Comparison of ENCODE assay signal across 16 cellular contexts in genomic region chr2:112686348-112687217, GRCh38. TPM values are rescaled to one million over a fixed set of nuclear protein-coding genes. Genes with fewer than 3 reads are reported as not detected.
A peak's percentile ranks its signal among the peaks of the same experiment; 100 is the strongest.
DNase-seq lines count a peak whose midpoint lies in the region; FAIRE-seq and TF ChIP-seq lines count a peak whose summit lies in the region.
"Had no signal": no experiment of that assay in that cellular context is flagged by ENCODE, and none has a peak within 500 bp of the region (broad histone marks: within the 10 kb centered on the region; RNA-seq: fewer than 3 reads in every experiment).

No MANE protein-coding gene starts in this region.

- H3K27ac Mint-ChIP-seq in neural progenitor cell, result no peak overlapping the region
- H3K27ac Mint-ChIP-seq: nephron progenitor cell had no signal

- H3F3A ChIP-seq in neural progenitor cell (ENCODE audit: low read depth), result no peaks in the 10 kb centered on the region

- H3K36me3 ChIP-seq in neural progenitor cell (no peaks in the 10 kb centered on the region), WERI-Rb-1 (no peaks in the 10 kb centered on the region)
- H3K36me3 ChIP-seq: lower lobe of right lung, transverse colon had no signal

- no peaks in the 10 kb centered on the region for H4K20me1 ChIP-seq in neural progenitor cell (ENCODE audit: low read depth)

- H3K27ac ChIP-seq in neural progenitor cell, result no peak overlapping the region
- no peak overlapping the region for H3K27ac ChIP-seq in WERI-Rb-1
- H3K27ac ChIP-seq: C4-2B, lower lobe of right lung, transverse colon had no signal

- H3K4me2 ChIP-seq in neural progenitor cell, result no peak overlapping the region
- H3K4me2 ChIP-seq: SK-N-SH had no signal

- DNase-seq in GM18507 (ENCODE audit: extremely low spot score, insufficient read length, low read depth) (no peak), HUDEP-2 (lab: John Stamatoyannopoulos, UW; ENCODE audit: unreplicated experiment in 76 of 76) (peak in 74 of 76 experiments; percentile 20 to 89 (median 71)), UCSD-AML1 (lab: John Stamatoyannopoulos, UW; ENCODE audit: unreplicated experiment) (peak; percentile 48), neural progenitor cell (ENCODE audit: low spot score) (no peak), NCI-H774 (lab: John Stamatoyannopoulos, UW) (no peak), WERI-Rb-1 (no peak), T-helper 9 cell (no peak), SW 1271 (lab: John Stamatoyannopoulos, UW) (no peak)
- DNase-seq: activated CD4-positive, CD25-positive, alpha-beta regulatory T cell; activated naive CD4-positive, alpha-beta T cell treated with anti-CD3 and anti-CD28 coated beads, Interleukin-2, amount 50 U/mL, for 16 hours; lower lobe of right lung; nephron progenitor cell; SK-N-SH; transverse colon had no signal

- TF ChIP-seq CTCF in neural progenitor cell (IDR thresholded peaks at IDR 0.05) (no peak), WERI-Rb-1 (IDR thresholded peaks at IDR 0.05; ENCODE audit: low read depth, low read length) (no peak)

- no peaks in the 10 kb centered on the region for H3K4me1 ChIP-seq in neural progenitor cell

- H3K79me2 ChIP-seq in neural progenitor cell (ENCODE audit: low read depth), result no peaks in the 10 kb centered on the region

- FAIRE-seq in GM18507 (lab: Jason Lieb, UNC), result peak; percentile 36

- H3K9ac ChIP-seq in neural progenitor cell, result no peak overlapping the region
- H3K9ac ChIP-seq: SK-N-SH had no signal

- no peak overlapping the region for H3K4me3 Mint-ChIP-seq in neural progenitor cell
- H3K4me3 Mint-ChIP-seq: nephron progenitor cell had no signal

- no peaks in the 10 kb centered on the region for H3K36me3 Mint-ChIP-seq in neural progenitor cell

- H3K4me1 Mint-ChIP-seq in neural progenitor cell, result peaks cover 7% of the 10 kb centered on the region

- H3K27me3 Mint-ChIP-seq in neural progenitor cell (ENCODE audit: insufficient read depth, low read depth), result peaks cover 2% of the 10 kb centered on the region

- no peak overlapping the region for H3K4me3 ChIP-seq in neural progenitor cell
- H3K4me3 ChIP-seq in WERI-Rb-1 (ENCODE audit: low read depth, low read length), result no peak overlapping the region
- H3K4me3 ChIP-seq: lower lobe of right lung, transverse colon had no signal

- peak overlapping the region; percentile 10 for H2AFZ ChIP-seq in neural progenitor cell (replicated peaks)

- H3K9me3 ChIP-seq in neural progenitor cell (ENCODE audit: low read depth), result no peaks in the 10 kb centered on the region
- H3K9me3 ChIP-seq in WERI-Rb-1 (ENCODE audit: severe bottlenecking), result no peaks in the 10 kb centered on the region
- H3K9me3 ChIP-seq: lower lobe of right lung, SK-N-SH, transverse colon had no signal

- H3K9me3 Mint-ChIP-seq in neural progenitor cell, result no peaks in the 10 kb centered on the region
- H3K9me3 Mint-ChIP-seq: nephron progenitor cell had no signal

- H3K27me3 ChIP-seq in neural progenitor cell, result no peaks in the 10 kb centered on the region
- no peaks in the 10 kb centered on the region for H3K27me3 ChIP-seq in WERI-Rb-1 (ENCODE audit: insufficient read depth, low read depth, severe bottlenecking)
- H3K27me3 ChIP-seq: transverse colon had no signal

RNA-seq across cellular contexts. Expression of gene NT5DC4, which starts 34.2 kb away (rescaled TPM):
- not detected in 2 replicates for total RNA-seq in neural progenitor cell (ENCODE audit: low replicate concordance)
- total RNA-seq: LHCN-M2, transverse colon had no signal

RNA-seq across cellular contexts. Expression of gene SLC20A1, which starts 40.8 kb away (rescaled TPM):
- 46.1 and 61.1 TPM in 2 replicates for total RNA-seq in neural progenitor cell (ENCODE audit: low replicate concordance)

Comparison
In these comparisons a context has a peak if more than half of its experiments do, and no peak if none do; other contexts are left out.
1. DNase-seq: peak in HUDEP-2 (74 of 76) and UCSD-AML1 (single experiment); none in GM18507 (single experiment), neural progenitor cell (single experiment), NCI-H774 (single experiment), WERI-Rb-1 (single experiment), T-helper 9 cell (single experiment) and SW 1271 (0 of 2).